ENCODE assay signal across 17 cellular contexts in the genomic region with DNA sequence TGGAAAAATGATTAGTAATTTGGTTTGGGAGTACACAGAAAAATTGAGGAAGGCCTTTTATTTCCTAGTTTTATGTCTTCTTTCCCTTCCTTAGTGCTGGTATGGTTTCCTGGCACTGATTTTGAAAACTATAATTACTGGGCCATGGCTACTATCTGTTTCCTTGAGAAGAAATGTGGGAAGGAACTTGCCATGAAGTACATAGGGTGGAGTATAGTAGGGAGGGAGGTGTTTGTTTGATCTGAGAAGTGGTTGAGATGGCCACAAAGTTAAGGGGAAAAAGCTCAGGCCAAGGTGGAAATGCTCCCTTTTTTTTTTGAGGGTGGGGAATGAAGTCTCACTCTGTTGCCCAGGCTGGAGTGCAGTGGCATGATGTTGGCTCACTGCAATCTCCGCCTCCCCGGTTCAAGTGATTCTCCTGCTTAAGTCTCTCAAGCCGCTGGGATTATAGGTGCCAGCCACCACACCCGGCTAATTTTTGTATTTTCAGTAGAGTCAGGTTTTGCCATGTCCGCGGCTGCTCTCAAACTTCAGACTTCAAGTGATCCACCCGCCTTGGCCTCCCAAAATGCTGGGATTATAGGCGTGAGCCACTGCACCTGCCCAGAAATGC. TPM values are rescaled to one million over a fixed set of nuclear protein-coding genes. Genes with fewer than 3 reads are reported as not detected.
DNase-seq lines count a peak whose midpoint lies in the region; ATAC-seq and TF ChIP-seq lines count a peak whose summit lies in the region.
"Had no signal": no experiment of that assay in that cellular context is flagged by ENCODE, and none has a peak within 500 bp of the region (broad histone marks: within the 10 kb centered on the region; RNA-seq: fewer than 3 reads in every experiment).

No MANE protein-coding gene starts in this region.

- H3K9me3 ChIP-seq in left ventricle myocardium inferior (replicated peaks) (no peaks in the 10 kb centered on the region), mucosa of descending colon (no peaks in the 10 kb centered on the region), vagina (no peaks in the 10 kb centered on the region)

- ATAC-seq in Right ventricle myocardium inferior (no peak), mucosa of descending colon (peak; percentile 71), GM19467 (IDR thresholded peaks at IDR 0.05; ENCODE audit: unreplicated experiment) (no peak)
- ATAC-seq: WTC11 had no signal

- intact Hi-C loops in left ventricle myocardium inferior (cut with micrococcal nuclease) (loop anchor here (5.0 to 10.0 kb wide), 3 partner anchors 33 to 158 kb away; no protein-coding TSS in a partner anchor), Right ventricle myocardium inferior (cut with DNase I) (no loop called here), mucosa of descending colon (cut with DNase I, micrococcal nuclease) (loop anchor here in 1 of 2 donors (5.0 to 10.0 kb wide), 2 partner anchors 115 to 163 kb away; a partner anchor contains a TSS), vagina (cut with DNase I) (loop anchor here (1.0 to 10.0 kb wide), 2 partner anchors 36 to 95 kb away; a partner anchor contains a TSS)

- peak overlapping the region; percentile 82 for H3K27ac ChIP-seq in left ventricle myocardium inferior (replicated peaks)
- H3K27ac ChIP-seq in vagina, result peak overlapping the region; percentile 44
- H3K27ac ChIP-seq: brain microvascular endothelial cell had no signal

- H3K4me1 ChIP-seq in left ventricle myocardium inferior, result peaks cover 54% of the 10 kb centered on the region
- peaks cover 7% of the 10 kb centered on the region for H3K4me1 ChIP-seq in mucosa of descending colon (ENCODE audit: low read depth)
- H3K4me1 ChIP-seq in vagina, result peaks cover 14% of the 10 kb centered on the region

- H3K36me3 ChIP-seq in left ventricle myocardium inferior, result no peaks in the 10 kb centered on the region
- H3K36me3 ChIP-seq in mucosa of descending colon (ENCODE audit: low read depth), result no peaks in the 10 kb centered on the region
- H3K36me3 ChIP-seq in vagina, result no peaks in the 10 kb centered on the region
- H3K36me3 ChIP-seq: brain microvascular endothelial cell had no signal

- H3K27me3 ChIP-seq in left ventricle myocardium inferior (ENCODE audit: low read depth) (no peaks in the 10 kb centered on the region), vagina (no peaks in the 10 kb centered on the region)
- H3K27me3 ChIP-seq: brain microvascular endothelial cell had no signal

- TF ChIP-seq CTCF in left ventricle myocardium inferior (IDR thresholded peaks at IDR 0.05; ENCODE audit: borderline replicate concordance) (no peak), mucosa of descending colon (IDR thresholded peaks at IDR 0.05) (no peak), vagina (IDR thresholded peaks at IDR 0.05) (no peak)

- no peak for TF ChIP-seq POLR2A in vagina (IDR thresholded peaks at IDR 0.05)

- H3K4me3 ChIP-seq in left ventricle myocardium inferior, result no peak overlapping the region
- no peak overlapping the region for H3K4me3 ChIP-seq in mucosa of descending colon
- H3K4me3 ChIP-seq in vagina, result no peak overlapping the region

- DNase-seq in left ventricle myocardium inferior, result no peak
- DNase-seq in Right ventricle myocardium inferior (ENCODE audit: missing footprints), result no peak
- no peak for DNase-seq in mucosa of descending colon
- no peak for DNase-seq in vagina (ENCODE audit: extremely low spot score in 2 of 2)
- no peak for DNase-seq in GM03348 (ENCODE audit: low spot score)
- DNase-seq: activated naive CD4-positive, alpha-beta T cell; brain microvascular endothelial cell; COR-L47; effector CD8-positive, alpha-beta T cell; mammary epithelial cell; NCI-H2081; NCI-H526; retina; stimulated activated CD4-positive, alpha-beta T cell treated with anti-CD3 and anti-CD28 coated beads, Interleukin-1b, Interleukin-23, amount 100 ng/mL, for 48 hours; trophoblast cell had no signal

RNA-seq across cellular contexts. Expression of a gene that starts 11.3 kb away (rescaled TPM):
- total RNA-seq in left ventricle myocardium inferior, result 90.3 TPM
- total RNA-seq in Right ventricle myocardium inferior, result 71.0 TPM
- not detected for total RNA-seq in mucosa of descending colon
- total RNA-seq in vagina, result not detected
- total RNA-seq: mammary epithelial cell had no signal

RNA-seq across cellular contexts. Expression of a gene that starts 13.9 kb away (rescaled TPM):
- total RNA-seq in left ventricle myocardium inferior (753 TPM), Right ventricle myocardium inferior (1,017 TPM), mucosa of descending colon (1,000 to 10,000 TPM in 1 of 3 donors, 100 to 1,000 TPM in 2; 683 to 1,682 (median 830) TPM), vagina (1,858 TPM)

RNA-seq across cellular contexts. Expression of a gene that starts 45.7 kb away (rescaled TPM):
- 45.6 TPM for total RNA-seq in left ventricle myocardium inferior
- 49.1 TPM for total RNA-seq in Right ventricle myocardium inferior
- 10 to 100 TPM; 15.7 to 26.8 (median 19.5) TPM for total RNA-seq in mucosa of descending colon
- total RNA-seq in vagina, result 15.0 TPM

RNA-seq across cellular contexts. Expression of a gene that starts 45.9 kb away (rescaled TPM):
- total RNA-seq in left ventricle myocardium inferior, result 0.66 TPM
- 0.62 TPM for total RNA-seq in Right ventricle myocardium inferior
- under 1 TPM; 0.14 to 0.63 (median 0.41) TPM for total RNA-seq in mucosa of descending colon
- 1.7 TPM for total RNA-seq in vagina

RNA-seq across cellular contexts. Expression of a gene that starts 52.4 kb away (rescaled TPM):
- total RNA-seq in left ventricle myocardium inferior (23.0 TPM), Right ventricle myocardium inferior (25.8 TPM), mucosa of descending colon (10 to 100 TPM in 2 of 3 donors, 1 to 10 TPM in 1; 3.9 to 34.3 (median 10.2) TPM), vagina (25.0 TPM)

Comparison
In these comparisons a context has a peak if more than half of its experiments do, and no peak if none do; other contexts are left out.
1. RNA of a gene that starts 11.3 kb away (total RNA-seq): 90.3 TPM in left ventricle myocardium inferior (single experiment) and 71.0 TPM in Right ventricle myocardium inferior (single experiment); not detected in mucosa of descending colon and not detected in vagina (single experiment); every median in the first group is over 10 times any median in the second.